In genomic region chr5:111635151-111635945, GRCh38 we compare ENCODE assay signal across 17 cellular contexts.
DNase-seq lines count a peak whose midpoint lies in the region; ATAC-seq and TF ChIP-seq lines count a peak whose summit lies in the region.
"Had no signal": no experiment of that assay in that cellular context is flagged by ENCODE, and none has a peak within 500 bp of the region (broad histone marks: within the 10 kb centered on the region; RNA-seq: fewer than 3 reads in every experiment).

No MANE protein-coding gene starts in this region.

- WGBS in gastroesophageal sphincter (ENCODE audit: low coverage in 1 of 2), 2 donors = 21% methylated on average over 6 of the region's 7 CpGs; no CpG with 5 or more reads in 1 of the 2 donors
- WGBS in prostate gland = 18% methylated on average over 7 of the region's 7 CpGs
- 85 to 89% methylated on average over 3 to 7 of the region's 7 CpGs for WGBS in endodermal cell (ENCODE audit: insufficient coverage in 1 of 2, insufficient read length in 1 of 2), 2 experiments

- DNase-seq in NCI-H1092 treated with DMSO at 0.1 percent for 48 hours (lab: John Stamatoyannopoulos, UW) = peak; percentile 76
- DNase-seq in NCI-H526 (lab: John Stamatoyannopoulos, UW) = peak; percentile 4 to 38
- peak; percentile 23 for DNase-seq in prostate gland (ENCODE audit: low spot score)
- DNase-seq in activated naive CD4-positive, alpha-beta T cell treated with anti-CD3 and anti-CD28 coated beads, Interleukin-2, amount 50 U/mL, for 72 hours (ENCODE audit: low spot score in 2 of 2) = no peak
- DNase-seq in endodermal cell = no peak
- DNase-seq in DMS153 treated with DMSO at 0.1 percent for 48 hours (lab: John Stamatoyannopoulos, UW; ENCODE audit: unreplicated experiment) = no peak
- DNase-seq in NCI-H146 treated with DMSO at 0.1 percent for 48 hours (lab: John Stamatoyannopoulos, UW; ENCODE audit: unreplicated experiment) = no peak
- DNase-seq: activated CD4-positive, alpha-beta memory T cell treated with anti-CD3 and anti-CD28 coated beads, Interleukin-2, amount 10 ng/mL, durations not matched to agents 7 days and 5 days; activated effector memory CD4-positive, alpha-beta T cell treated with Interleukin-2 at 50 U/mL for 16 hours; effector CD8-positive, alpha-beta T cell; glutamatergic neuron; naive thymus-derived CD8-positive, alpha-beta T cell; NCI-H187; stimulated activated naive B cell treated with anti-CD40 and anti-IgM and Interleukin-4, amounts not matched to agents 10 μg/mL and 1 μg/mL and 100 μg/mL, for 72 hours had no signal

- intact Hi-C loops in prostate gland (cut with DNase I) = no loop called here

- H3K27ac ChIP-seq in gastroesophageal sphincter (no peak overlapping the region), prostate gland (no peak overlapping the region), endodermal cell (ENCODE audit: low read depth, low read length) (no peak overlapping the region)
- H3K27ac ChIP-seq: BLaER1 treated with 17β-estradiol and CSF1 and Interleukin-3, amounts not matched to agents 10 nM and 100 nM had no signal

- peaks cover 14 to 17% of the 10 kb centered on the region in 2 donors for H3K9me3 Mint-ChIP-seq in activated naive CD4-positive, alpha-beta T cell treated with anti-CD3 and anti-CD28 coated beads, Interleukin-2, amount 50 U/mL, for 72 hours
- H3K9me3 Mint-ChIP-seq in endodermal cell = peaks cover 26% of the 10 kb centered on the region

- no peak for TF ChIP-seq POLR2A in gastroesophageal sphincter (IDR thresholded peaks at IDR 0.05)
- no peak for TF ChIP-seq POLR2A in prostate gland (IDR thresholded peaks at IDR 0.05)

- H3K36me3 ChIP-seq in gastroesophageal sphincter = no peaks in the 10 kb centered on the region
- H3K36me3 ChIP-seq in prostate gland = no peaks in the 10 kb centered on the region
- H3K36me3 ChIP-seq in endodermal cell (ENCODE audit: control insufficient read depth, insufficient read depth, low read length) = no peaks in the 10 kb centered on the region
- H3K36me3 ChIP-seq: BLaER1 treated with 17β-estradiol and CSF1 and Interleukin-3, amounts not matched to agents 10 nM and 100 nM had no signal

- no peak for TF ChIP-seq EP300 in gastroesophageal sphincter (IDR thresholded peaks at IDR 0.05)

- H3K4me1 ChIP-seq in gastroesophageal sphincter = peaks cover 4 to 13% (median 6%) of the 10 kb centered on the region in 3 donors
- H3K4me1 ChIP-seq in prostate gland (replicated peaks) = no peaks in the 10 kb centered on the region
- no peaks in the 10 kb centered on the region for H3K4me1 ChIP-seq in endodermal cell (ENCODE audit: control insufficient read depth, insufficient read depth, low read length)
- H3K4me1 ChIP-seq: BLaER1 treated with 17β-estradiol and CSF1 and Interleukin-3, amounts not matched to agents 10 nM and 100 nM had no signal

- no peaks in the 10 kb centered on the region for H3K4me1 Mint-ChIP-seq in endodermal cell
- H3K4me1 Mint-ChIP-seq: activated CD4-positive, alpha-beta memory T cell treated with anti-CD3 and anti-CD28 coated beads, Interleukin-2, amount 10 ng/mL, durations not matched to agents 7 days and 5 days; stimulated activated naive B cell treated with anti-CD40 and anti-IgM and Interleukin-4, amounts not matched to agents 10 μg/mL and 1 μg/mL and 100 μg/mL, for 72 hours had no signal

- H3K9ac ChIP-seq in endodermal cell (ENCODE audit: extremely low read depth, low read length, poor library complexity, severe bottlenecking) = no peak overlapping the region
- H3K9ac ChIP-seq: BLaER1 treated with 17β-estradiol and CSF1 and Interleukin-3, amounts not matched to agents 10 nM and 100 nM had no signal

- H3K4me3 Mint-ChIP-seq in endodermal cell = no peak overlapping the region
- H3K4me3 Mint-ChIP-seq: activated CD4-positive, alpha-beta memory T cell treated with anti-CD3 and anti-CD28 coated beads, Interleukin-2, amount 10 ng/mL, durations not matched to agents 7 days and 5 days; naive thymus-derived CD8-positive, alpha-beta T cell; stimulated activated naive B cell treated with anti-CD40 and anti-IgM and Interleukin-4, amounts not matched to agents 10 μg/mL and 1 μg/mL and 100 μg/mL, for 72 hours had no signal

- TF ChIP-seq CTCF in gastroesophageal sphincter (IDR thresholded peaks at IDR 0.05) (no peak), prostate gland (IDR thresholded peaks at IDR 0.05) (no peak), endodermal cell (conservative IDR thresholded peaks at IDR 0.05) (no peak)

- peak; percentile 35 for ATAC-seq in gastroesophageal sphincter
- ATAC-seq in activated naive CD4-positive, alpha-beta T cell treated with anti-CD3 and anti-CD28 coated beads, Interleukin-2, amount 50 U/mL, for 72 hours = no peak
- ATAC-seq: K562; naive thymus-derived CD8-positive, alpha-beta T cell; stimulated activated naive B cell treated with anti-CD40 and anti-IgM and Interleukin-4, amounts not matched to agents 10 μg/mL and 1 μg/mL and 100 μg/mL, for 72 hours had no signal

- peaks cover 0 to 21% (median 0%) of the 10 kb centered on the region in 3 donors for H3K9me3 ChIP-seq in gastroesophageal sphincter
- no peaks in the 10 kb centered on the region for H3K9me3 ChIP-seq in prostate gland
- H3K9me3 ChIP-seq in endodermal cell (ENCODE audit: control insufficient read depth, low read length) = peaks cover 23% of the 10 kb centered on the region

- no peak overlapping the region for H3K4me3 ChIP-seq in gastroesophageal sphincter
- H3K4me3 ChIP-seq in prostate gland = no peak overlapping the region
- no peak overlapping the region for H3K4me3 ChIP-seq in endodermal cell (ENCODE audit: low read length)
- H3K4me3 ChIP-seq: BLaER1 treated with 17β-estradiol and CSF1 and Interleukin-3, amounts not matched to agents 10 nM and 100 nM; K562 had no signal

- H3K27ac Mint-ChIP-seq in activated naive CD4-positive, alpha-beta T cell treated with anti-CD3 and anti-CD28 coated beads, Interleukin-2, amount 50 U/mL, for 72 hours = no peak overlapping the region
- H3K27ac Mint-ChIP-seq in endodermal cell = no peak overlapping the region
- H3K27ac Mint-ChIP-seq: activated CD4-positive, alpha-beta memory T cell treated with anti-CD3 and anti-CD28 coated beads, Interleukin-2, amount 10 ng/mL, durations not matched to agents 7 days and 5 days; naive thymus-derived CD8-positive, alpha-beta T cell; stimulated activated naive B cell treated with anti-CD40 and anti-IgM and Interleukin-4, amounts not matched to agents 10 μg/mL and 1 μg/mL and 100 μg/mL, for 72 hours had no signal

- H3K36me3 Mint-ChIP-seq in activated naive CD4-positive, alpha-beta T cell treated with anti-CD3 and anti-CD28 coated beads, Interleukin-2, amount 50 U/mL, for 72 hours = peaks cover 9 to 12% of the 10 kb centered on the region in 2 donors
- no peaks in the 10 kb centered on the region for H3K36me3 Mint-ChIP-seq in endodermal cell (ENCODE audit: low read depth)

- H3K27me3 ChIP-seq in gastroesophageal sphincter = no peaks in the 10 kb centered on the region
- H3K27me3 ChIP-seq in prostate gland (replicated peaks; ENCODE audit: insufficient read depth) = no peaks in the 10 kb centered on the region
- H3K27me3 ChIP-seq in endodermal cell (ENCODE audit: control insufficient read depth, insufficient read depth, low read length, poor library complexity, severe bottlenecking) = no peaks in the 10 kb centered on the region
- H3K27me3 ChIP-seq: BLaER1 treated with 17β-estradiol and CSF1 and Interleukin-3, amounts not matched to agents 10 nM and 100 nM had no signal

- H3K27me3 Mint-ChIP-seq in endodermal cell (ENCODE audit: insufficient read depth) = no peaks in the 10 kb centered on the region
- H3K27me3 Mint-ChIP-seq: activated CD4-positive, alpha-beta memory T cell treated with anti-CD3 and anti-CD28 coated beads, Interleukin-2, amount 10 ng/mL, durations not matched to agents 7 days and 5 days; stimulated activated naive B cell treated with anti-CD40 and anti-IgM and Interleukin-4, amounts not matched to agents 10 μg/mL and 1 μg/mL and 100 μg/mL, for 72 hours had no signal

Comparison
In these comparisons a context has a peak if more than half of its experiments do, and no peak if none do; other contexts are left out.
1. DNase-seq: peak in NCI-H1092 treated with DMSO at 0.1 percent for 48 hours (single experiment), NCI-H526 (2 of 2) and prostate gland (single experiment); none in activated naive CD4-positive, alpha-beta T cell treated with anti-CD3 and anti-CD28 coated beads, Interleukin-2, amount 50 U/mL, for 72 hours (0 of 2), endodermal cell (single experiment), DMS153 treated with DMSO at 0.1 percent for 48 hours (single experiment) and NCI-H146 treated with DMSO at 0.1 percent for 48 hours (single experiment).